Comparison of ENCODE assay signal across 8 cellular contexts in genomic region chr3:152471814-152472605, GRCh38.
DNase-seq lines count a peak whose midpoint lies in the region; TF ChIP-seq lines count a peak whose summit lies in the region.

No MANE protein-coding gene starts in this region.

- no peaks in the 10 kb centered on the region for H3K36me3 ChIP-seq in HAP-1 (replicated peaks)

- peak overlapping the region in 1 of 5 experiments; percentile 45 for H3K4me3 Mint-ChIP-seq in brain

- peaks cover under 1% of the 10 kb centered on the region for H3K36me3 Mint-ChIP-seq in brain

- peaks cover 8% of the 10 kb centered on the region for H3K4me1 ChIP-seq in HAP-1

- in situ Hi-C loops in HAP-1 (cut with MboI; ENCODE audit: low sequenced_read_pairs) = no loop called here

- TF ChIP-seq CTCF in GM10248 (IDR thresholded peaks at IDR 0.05; ENCODE audit: control extremely low read depth, extremely low read depth, low read depth, missing control alignments) (peak; percentile 71), brain (conservative IDR thresholded peaks at IDR 0.05) (peak; percentile 60 to 73)

- H3K4me1 Mint-ChIP-seq in brain = no peaks in the 10 kb centered on the region

- CTCF ChIA-PET in GM10248 (lab: Yijun Ruan, JAX) = interaction anchor here (0.8 to 2.8 kb wide), 41 partner anchors 10 to 446 kb away, joined by 3 to 36 read pairs (median 4); no protein-coding TSS in a partner anchor

- no peaks in the 10 kb centered on the region for H3K9me3 ChIP-seq in HAP-1

- no peak overlapping the region for H3K4me3 ChIP-seq in HAP-1

- H3K27me3 Mint-ChIP-seq in brain = no peaks in the 10 kb centered on the region

- H3K27me3 ChIP-seq in HAP-1 (ENCODE audit: low read depth) = no peaks in the 10 kb centered on the region

- H3K27ac Mint-ChIP-seq in brain = no peak overlapping the region

- POLR2A ChIA-PET in GM10248 (lab: Yijun Ruan, JAX) = interaction anchor here (0.9 kb wide), 1 partner anchor 41 kb away, joined by 4 read pairs; no protein-coding TSS in a partner anchor

- peak; percentile 46 for DNase-seq in GM10248 (ENCODE audit: extremely low spot score)
- peak; percentile 63 to 75 for DNase-seq in HAP-1 (ENCODE audit: low spot score in 2 of 2)
- peak; percentile 89 for DNase-seq in NAMALWA (ENCODE audit: low spot score)
- DNase-seq in UCSD-AML1 (lab: John Stamatoyannopoulos, UW; ENCODE audit: unreplicated experiment) = peak; percentile 38
- peak; percentile 64 for DNase-seq in iris pigment epithelial cell (ENCODE audit: low read depth)
- DNase-seq in stimulated activated CD4-positive, alpha-beta T cell treated with anti-CD3 and anti-CD28 coated beads, Interleukin-15, amount 100 ng/mL, for 48 hours (ENCODE audit: low read depth in 2 of 2) = peak; percentile 25 to 65
- DNase-seq in GM19238 (ENCODE audit: insufficient read length, low spot score) = no peak

- peaks cover 0 to 7% (median 3%) of the 10 kb centered on the region in 5 experiments for H3K9me3 Mint-ChIP-seq in brain
